9 cellular contexts compared by ENCODE assay signal in the genomic region with DNA sequence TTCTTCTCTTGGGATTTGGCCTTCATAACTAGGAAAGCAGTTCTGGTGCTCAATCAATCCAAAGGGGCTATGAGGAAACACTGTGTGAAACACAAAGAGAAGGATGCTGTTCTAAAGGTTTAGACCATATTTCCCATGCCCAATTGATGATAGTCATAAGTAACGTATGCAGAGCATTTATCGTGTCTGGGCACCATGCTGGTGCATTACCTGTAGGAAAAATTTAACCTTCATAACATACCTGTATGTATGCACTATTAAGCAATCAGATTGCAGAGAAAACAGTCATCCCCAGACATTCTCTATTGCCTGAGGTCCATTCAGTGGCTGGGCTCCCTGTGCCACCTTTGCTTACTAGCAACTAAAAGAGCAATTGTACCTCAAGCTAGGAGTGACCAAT.
"Had no signal": no experiment of that assay in that cellular context is flagged by ENCODE, and none has a peak within 500 bp of the region (broad histone marks: within the 10 kb centered on the region; RNA-seq: fewer than 3 reads in every experiment).

No MANE protein-coding gene starts in this region.

- H2AFZ ChIP-seq: GM23338 had no signal

- FAIRE-seq: HTR-8/SVneo, K562 had no signal

- H3K4me3 ChIP-seq: GM23338, HAP-1, K562 had no signal

- H3K36me3 ChIP-seq: HAP-1 had no signal

- H3K4me1 ChIP-seq: HAP-1 had no signal

- DNase-seq: H7, HFFc6, IMR-90, KG1 had no signal

- ATAC-seq: HCT116, K562 had no signal

- H3K9me3 ChIP-seq: HAP-1 had no signal
